Comparison of ENCODE assay signal across 8 cellular contexts in the genomic region with DNA sequence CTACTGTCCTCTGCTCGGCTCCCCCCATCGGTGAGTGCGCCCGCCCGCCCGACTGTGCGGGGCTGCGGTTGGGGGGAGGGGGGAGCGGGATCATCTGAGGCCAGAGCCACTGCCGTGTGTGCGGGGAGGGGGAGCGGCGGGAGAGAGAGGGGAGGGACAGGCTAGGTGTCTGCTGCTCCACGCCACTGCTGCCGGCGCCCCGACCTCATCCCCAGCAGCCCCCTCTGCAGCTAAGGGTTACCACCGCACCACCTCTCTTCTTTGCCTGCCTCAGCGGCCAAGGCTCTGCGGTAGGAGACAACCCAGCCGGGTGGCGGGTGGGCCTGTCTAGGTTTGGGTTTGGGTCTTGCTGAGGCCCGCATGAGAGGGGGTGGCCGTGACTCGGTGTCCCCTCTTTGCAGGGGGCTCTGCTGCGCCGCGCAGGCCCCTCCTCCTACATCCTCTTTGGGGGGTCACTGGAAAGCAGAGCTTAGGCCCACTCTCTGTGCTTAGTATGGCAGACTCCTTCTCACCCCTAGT. TPM values are rescaled to one million over a fixed set of nuclear protein-coding genes. Genes with fewer than 3 reads are reported as not detected.
DNase-seq lines count a peak whose midpoint lies in the region; ATAC-seq and TF ChIP-seq lines count a peak whose summit lies in the region.

No MANE protein-coding gene starts in this region.

- H3K27me3 Mint-ChIP-seq in central memory CD8-positive, alpha-beta T cell: no peaks in the 10 kb centered on the region

- H3K36me3 Mint-ChIP-seq in central memory CD8-positive, alpha-beta T cell (ENCODE audit: insufficient read depth): peaks cover 12% of the 10 kb centered on the region

- peak overlapping the region; percentile 93 for H3K27ac Mint-ChIP-seq in central memory CD8-positive, alpha-beta T cell (ENCODE audit: low read depth)

- no peak for TF ChIP-seq EP300 in stomach (IDR thresholded peaks at IDR 0.05)

- H3K4me3 ChIP-seq in stomach: peak overlapping the region; percentile 64 to 79 (median 72)

- H3K27ac ChIP-seq in stomach: peak overlapping the region; percentile 91 to 98 (median 94)

- intact Hi-C loops in stomach (cut with DNase I; ENCODE audit: low total_unique reads): no loop called here

- H3K4me3 Mint-ChIP-seq in central memory CD8-positive, alpha-beta T cell: peak overlapping the region; percentile 91

- H3K9me3 ChIP-seq in stomach: no peaks in the 10 kb centered on the region

- ATAC-seq in central memory CD8-positive, alpha-beta T cell (replicated peaks; ENCODE audit: extremely low read depth, poor library complexity, severe bottlenecking): peak; percentile 16
- ATAC-seq in left lobe of liver: peak; percentile 17
- no peak for ATAC-seq in GM19455 (IDR thresholded peaks at IDR 0.05; ENCODE audit: unreplicated experiment)

- DNase-seq in NCI-H2227 (lab: John Stamatoyannopoulos, UW; ENCODE audit: unreplicated experiment) (peak; percentile 26), NCI-H2227 treated with DMSO at 0.1 percent for 48 hours (lab: John Stamatoyannopoulos, UW) (no peak), SK-N-DZ (ENCODE audit: low spot score) (peak; percentile 35), left lobe of liver (ENCODE audit: low spot score) (no peak), stomach (no peak), NCI-H1092 (lab: John Stamatoyannopoulos, UW) (no peak)
- no peak for DNase-seq in central memory CD8-positive, alpha-beta T cell (ENCODE audit: low spot score in 2 of 2)

- H3K4me1 Mint-ChIP-seq in central memory CD8-positive, alpha-beta T cell: peaks cover 69% of the 10 kb centered on the region

- no peak for TF ChIP-seq POLR2A in stomach (IDR thresholded peaks at IDR 0.05)

- H3K4me1 ChIP-seq in stomach: peaks cover 37 to 91% (median 82%) of the 10 kb centered on the region in 4 donors

- 1 to 3% (median 3%) methylated on average over 8 to 28 of the region's 28 CpGs for WGBS in stomach, 5 donors

- H3K27me3 ChIP-seq in stomach: peaks cover 0 to 13% (median 0%) of the 10 kb centered on the region in 3 donors

- no peak for TF ChIP-seq CTCF in stomach (IDR thresholded peaks at IDR 0.05)

- H3K9me3 Mint-ChIP-seq in central memory CD8-positive, alpha-beta T cell: no peaks in the 10 kb centered on the region

- H3K36me3 ChIP-seq in stomach: no peaks in the 10 kb centered on the region

RNA-seq across cellular contexts. Expression of a gene that starts 0.7 kb away (rescaled TPM):
- polyA plus RNA-seq in SK-N-DZ (2014; cell fraction: cytosol; rRNA removed): 3.7 and 3.9 TPM in 2 replicates
- 2.8 and 4.6 TPM in 2 replicates for polyA plus RNA-seq in SK-N-DZ (2014; cell fraction: nucleus; rRNA removed)
- total RNA-seq in left lobe of liver (12.7 TPM), stomach (10 to 100 TPM; 12.5 to 30.8 (median 28.7) TPM)
- polyA plus RNA-seq in stomach: 1 to 10 TPM; 3.3 to 4.8 (median 4.6) TPM

RNA-seq across cellular contexts. Expression of a gene that starts 12.5 kb away (rescaled TPM):
- polyA plus RNA-seq in SK-N-DZ (2014; cell fraction: cytosol; rRNA removed): 2.9 and 3.5 TPM in 2 replicates
- polyA plus RNA-seq in SK-N-DZ (2014; cell fraction: nucleus; rRNA removed): 6.7 and 8.1 TPM in 2 replicates
- total RNA-seq in left lobe of liver (7.0 TPM), stomach (10 to 100 TPM in 3 of 5 donors, 1 to 10 TPM in 2; 1.8 to 29.5 (median 14.3) TPM)
- polyA plus RNA-seq in stomach: 1 to 10 TPM; 4.6 to 6.6 (median 6.1) TPM

Comparison
In these comparisons a context has a peak if more than half of its experiments do, and no peak if none do; other contexts are left out.
1. DNase-seq: peak in NCI-H2227 (single experiment) and SK-N-DZ (single experiment); none in NCI-H2227 treated with DMSO at 0.1 percent for 48 hours (single experiment), central memory CD8-positive, alpha-beta T cell (0 of 2), left lobe of liver (single experiment), stomach (single experiment) and NCI-H1092 (single experiment).